Comparison of ENCODE assay signal across 8 cellular contexts in the genomic region with DNA sequence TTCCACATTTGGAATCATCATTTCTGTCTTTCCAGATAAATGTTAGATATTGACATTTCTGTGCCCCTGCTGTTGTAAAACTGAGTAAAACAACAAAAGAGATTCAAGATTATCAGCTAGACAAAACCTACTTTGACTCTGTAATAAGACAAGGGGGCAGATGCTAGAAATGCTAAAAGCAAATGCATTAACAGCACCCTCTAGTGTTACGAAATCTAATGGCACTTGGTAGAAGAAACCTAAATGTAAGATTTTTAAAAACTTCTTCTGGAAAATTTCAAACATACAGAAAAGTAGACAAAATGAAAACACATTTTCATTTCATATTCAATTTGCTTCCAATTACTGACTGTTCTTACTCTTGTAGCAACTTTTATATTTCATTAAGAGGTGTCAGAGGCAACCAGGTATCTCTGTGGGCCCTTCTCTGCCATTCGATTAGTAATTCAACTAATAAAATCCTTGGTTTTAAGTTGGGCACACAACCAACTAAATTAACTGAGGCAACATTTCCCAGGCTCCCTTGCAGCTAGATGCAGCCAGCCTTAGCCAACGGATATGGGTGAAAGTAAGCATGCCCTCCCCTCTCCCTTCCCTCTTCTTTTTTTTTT. TPM values are rescaled to one million over a fixed set of nuclear protein-coding genes. Genes with fewer than 3 reads are reported as not detected.
DNase-seq lines count a peak whose midpoint lies in the region; ATAC-seq and TF ChIP-seq lines count a peak whose summit lies in the region.

No MANE protein-coding gene starts in this region.

- H3K27me3 ChIP-seq in Caco-2 (replicated peaks; ENCODE audit: control insufficient read depth, insufficient read depth, low read length) (no peaks in the 10 kb centered on the region), lower lobe of right lung (ENCODE audit: low read depth) (no peaks in the 10 kb centered on the region)

- CTCF ChIA-PET in Caco-2 (lab: Charles Lee) = interaction anchor here (0.6 to 1.5 kb wide), 4 partner anchors 9 to 195 kb away, joined by 3 to 5 read pairs (median 4); no protein-coding TSS in a partner anchor

- H3K27ac Mint-ChIP-seq in Caco-2 (ENCODE audit: unreplicated experiment) = no peak overlapping the region

- DNase-seq in Caco-2 (peak in 1 of 2 experiments; percentile 58), HS-27A (ENCODE audit: low read depth) (peak; percentile 9), NOMO-1 treated with DMSO at 0.1 percent for 48 hours (lab: John Stamatoyannopoulos, UW; ENCODE audit: unreplicated experiment) (peak; percentile 63), cardiac fibroblast (ENCODE audit: low read depth in 2 of 2) (peak; percentile 79), lower lobe of right lung (no peak)
- no peak for DNase-seq in activated effector memory CD4-positive, alpha-beta T cell treated with Interleukin-2 at 50 U/mL for 16 hours

- H3K27ac ChIP-seq in lower lobe of right lung = no peak overlapping the region

- no TSS peak for BruUV-seq in Caco-2 (replicated peaks; lab: Mats Ljungman, UMichigan)

- H3K4me1 ChIP-seq in Caco-2 (peaks cover under 1% of the 10 kb centered on the region), lower lobe of right lung (peaks cover 9% of the 10 kb centered on the region)

- H3K9me3 Mint-ChIP-seq in Caco-2 (ENCODE audit: unreplicated experiment) = no peaks in the 10 kb centered on the region

- H3K4me3 Mint-ChIP-seq in Caco-2 (ENCODE audit: unreplicated experiment) = no peak overlapping the region

- H3K36me3 Mint-ChIP-seq in Caco-2 (ENCODE audit: insufficient read depth, unreplicated experiment) = no peaks in the 10 kb centered on the region

- H3K36me3 ChIP-seq in Caco-2 (ENCODE audit: control insufficient read depth, insufficient read depth, low read length) = no peaks in the 10 kb centered on the region
- no peaks in the 10 kb centered on the region for H3K36me3 ChIP-seq in lower lobe of right lung

- H3K27me3 Mint-ChIP-seq in Caco-2 (ENCODE audit: insufficient read depth, unreplicated experiment) = no peaks in the 10 kb centered on the region

- intact Hi-C loops in Caco-2 (cut with micrococcal nuclease; ENCODE audit: unreplicated experiment) = loop anchor here (1.0 to 5.0 kb wide), 3 partner anchors 92 to 349 kb away; no protein-coding TSS in a partner anchor
- intact Hi-C loops in lower lobe of right lung (cut with DNase I) = no loop called here

- H3K9me3 ChIP-seq in Caco-2 = no peaks in the 10 kb centered on the region
- no peaks in the 10 kb centered on the region for H3K9me3 ChIP-seq in lower lobe of right lung

- no peak overlapping the region for H3K4me3 ChIP-seq in Caco-2 (ENCODE audit: low read depth, low read length)
- no peak overlapping the region for H3K4me3 ChIP-seq in cardiac fibroblast (replicated peaks in 1 of 2; ENCODE audit: low read depth in 2 of 2, low read length in 2 of 2)
- no peak overlapping the region for H3K4me3 ChIP-seq in lower lobe of right lung

- no peaks in the 10 kb centered on the region for H3K4me1 Mint-ChIP-seq in Caco-2 (ENCODE audit: low read depth, unreplicated experiment)

- peak; percentile 64 to 67 for ATAC-seq in lower lobe of right lung
- no peak for ATAC-seq in HG02571 (IDR thresholded peaks at IDR 0.05; ENCODE audit: unreplicated experiment)
- ATAC-seq in HG03108 (IDR thresholded peaks at IDR 0.05; ENCODE audit: unreplicated experiment) = no peak

- POLR2A ChIA-PET in Caco-2 (lab: Charles Lee) = interaction anchor here (0.5 kb wide), 1 partner anchor 83 kb away, joined by 3 read pairs; no protein-coding TSS in a partner anchor

- TF ChIP-seq CTCF in Caco-2 (IDR thresholded peaks at IDR 0.05; ENCODE audit: insufficient read depth in 1 of 2, low read depth in 1 of 2, low read length in 1 of 2, severe bottlenecking in 1 of 2, unreplicated experiment in 1 of 2) (peak; percentile 76 to 88), cardiac fibroblast (IDR thresholded peaks at IDR 0.05; ENCODE audit: low read depth, low read length) (peak; percentile 84), lower lobe of right lung (IDR thresholded peaks at IDR 0.05) (peak; percentile 82)

RNA-seq across cellular contexts. Expression of gene SLC23A2, which starts 45.0 kb away (rescaled TPM):
- total RNA-seq in Caco-2 (2022) (26.4 and 37.3 TPM in 2 replicates), lower lobe of right lung (19.2 TPM)

Comparison
In these comparisons a context has a peak if more than half of its experiments do, and no peak if none do; other contexts are left out.
1. DNase-seq: peak in HS-27A (single experiment), NOMO-1 treated with DMSO at 0.1 percent for 48 hours (single experiment) and cardiac fibroblast (2 of 2); none in lower lobe of right lung (single experiment) and activated effector memory CD4-positive, alpha-beta T cell treated with Interleukin-2 at 50 U/mL for 16 hours (single experiment).
2. ATAC-seq: peak in lower lobe of right lung (2 of 2); none in HG02571 (single experiment) and HG03108 (single experiment).
3. Peak in every context shown above with its lines, with median percentiles within 50 percentile points of each other: CTCF ChIP-seq.